ENCODE assay signal across 8 cellular contexts in the genomic region with DNA sequence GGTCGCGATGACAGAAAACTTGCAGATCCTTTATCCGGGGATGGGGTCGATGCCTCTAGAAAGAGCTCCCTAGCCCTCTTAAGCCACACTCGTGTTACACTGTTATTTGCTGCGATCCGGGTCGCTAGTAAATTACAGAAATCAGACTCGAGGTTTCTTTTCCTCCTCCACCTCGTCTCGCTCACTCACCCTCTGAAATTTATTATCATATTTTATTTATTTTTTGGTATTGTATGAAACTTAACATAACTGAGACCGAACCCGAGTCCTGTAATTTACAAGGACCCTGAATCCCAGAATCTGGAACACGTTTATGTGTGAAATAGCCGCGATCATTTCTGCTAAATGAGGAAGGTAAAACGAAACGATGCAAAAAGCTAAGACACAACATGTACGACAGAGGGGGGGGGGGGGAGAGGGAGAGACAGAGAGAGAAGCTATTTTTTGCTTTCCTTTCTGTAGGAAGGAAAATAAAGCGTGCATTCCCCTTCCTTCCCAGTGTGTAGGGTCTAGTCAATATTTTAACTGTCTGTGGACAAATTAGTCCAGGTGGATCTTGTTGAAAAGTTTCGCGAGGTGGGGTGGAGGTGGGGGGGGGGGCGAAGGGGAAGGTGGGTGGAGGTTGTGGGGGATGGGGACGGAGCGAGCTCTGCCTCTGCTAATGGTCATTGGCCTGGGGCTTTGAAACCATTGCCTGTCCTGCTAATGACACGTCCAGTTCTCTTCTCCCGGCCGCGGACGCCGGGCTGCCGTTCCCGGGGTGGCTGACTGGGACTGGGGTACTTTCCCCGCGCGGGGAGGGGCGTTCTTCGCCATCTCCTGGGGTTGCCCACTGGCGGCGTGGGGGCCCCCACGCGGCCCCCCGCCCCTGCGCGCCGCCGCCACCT. TPM values are rescaled to one million over a fixed set of nuclear protein-coding genes. Genes with fewer than 3 reads are reported as not detected.
DNase-seq lines count a peak whose midpoint lies in the region; ATAC-seq and TF ChIP-seq lines count a peak whose summit lies in the region.

No MANE protein-coding gene starts in this region.

- peaks cover 17% of the 10 kb centered on the region; the same call in 1 of the 2 replicates for H3K4me1 ChIP-seq in MM.1S (ENCODE audit: low read length)
- peaks cover 2 to 12% (median 9%) of the 10 kb centered on the region in 4 donors for H3K4me1 ChIP-seq in liver (ENCODE audit: control insufficient read depth in 4 of 4, insufficient read depth in 4 of 4, low read length in 3 of 4)

- TF ChIP-seq RAD21 in liver (IDR thresholded peaks at IDR 0.05) = no peak

- TF ChIP-seq CTCF in GM12865 (IDR thresholded peaks at IDR 0.05; ENCODE audit: insufficient read depth, low read depth, low read length, missing control alignments) (no peak), MM.1S (IDR thresholded peaks at IDR 0.05; ENCODE audit: low read length) (no peak), liver (IDR thresholded peaks at IDR 0.05; ENCODE audit: low read depth, low read length, missing input control) (no peak)

- DNase-seq in GM12865 (ENCODE audit: low read depth) (peak; percentile 56), MM.1S (peak; percentile 42), dermis blood vessel endothelial cell (peak; percentile 63)
- DNase-seq in activated CD4-positive, alpha-beta T cell treated with anti-CD3 and anti-CD28 coated beads, Interleukin-2, amount 50 U/mL, for 1 hour = peak; percentile 46
- DNase-seq in stimulated activated CD4-positive, alpha-beta T cell treated with anti-CD3 and anti-CD28 coated beads, Interleukin-4, amount 100 ng/mL, for 1 hour = peak; percentile 54

- H3K27me3 ChIP-seq in MM.1S (replicated peaks; ENCODE audit: insufficient read depth, low read length) = no peaks in the 10 kb centered on the region
- H3K27me3 ChIP-seq in liver (ENCODE audit: control insufficient read depth in 4 of 4, insufficient read depth in 4 of 4, low read length in 3 of 4) = no peaks in the 10 kb centered on the region

- H3F3A ChIP-seq in MM.1S (ENCODE audit: insufficient read depth, low read length) = peaks cover 28% of the 10 kb centered on the region; the same call in 1 of the 2 replicates

- peak overlapping the region; percentile 88 for H2AFZ ChIP-seq in MM.1S (ENCODE audit: low read length)

- ATAC-seq in GM21447 (IDR thresholded peaks at IDR 0.05; ENCODE audit: unreplicated experiment) = no peak
- no peak for ATAC-seq in HG03571 (IDR thresholded peaks at IDR 0.05; ENCODE audit: unreplicated experiment)

- H3K27ac ChIP-seq in MM.1S (ENCODE audit: low read length) = peak overlapping the region; percentile 68; the same call in 1 of the 2 replicates
- peak overlapping the region; percentile 79 to 95 for H3K27ac ChIP-seq in liver (ENCODE audit: low read depth in 1 of 2, low read length in 2 of 2)

- H3K4me2 ChIP-seq in MM.1S (ENCODE audit: low read depth, low read length) = peak overlapping the region; percentile 71; the same call in 1 of the 2 replicates

- no peaks in the 10 kb centered on the region for H4K20me1 ChIP-seq in MM.1S (ENCODE audit: insufficient read depth, low read length)

- peaks cover 43% of the 10 kb centered on the region for H3K79me2 ChIP-seq in MM.1S (ENCODE audit: low read length)

- no peaks in the 10 kb centered on the region for H3K9me2 ChIP-seq in MM.1S (replicated peaks; ENCODE audit: insufficient read depth, low read length)

- H3K36me3 ChIP-seq in MM.1S (replicated peaks; ENCODE audit: insufficient read depth, low read length) = no peaks in the 10 kb centered on the region
- H3K36me3 ChIP-seq in liver (ENCODE audit: control insufficient read depth in 4 of 4, insufficient read depth in 3 of 4, low read depth in 1 of 4, low read length in 3 of 4) = peaks cover 0 to 1% (median 0%) of the 10 kb centered on the region in 4 donors

- H3K4me3 ChIP-seq in GM12865 (ENCODE audit: low read depth, low read length) = peak overlapping the region; percentile 94
- peak overlapping the region; percentile 84 for H3K4me3 ChIP-seq in MM.1S (ENCODE audit: low read length)
- peak overlapping the region; percentile 80 to 95 (median 95) for H3K4me3 ChIP-seq in liver (ENCODE audit: low read depth in 1 of 3, low read length in 3 of 3)

- peak overlapping the region; percentile 71 for H3K9ac ChIP-seq in MM.1S (ENCODE audit: low read length)
- peak overlapping the region; percentile 68 to 89 for H3K9ac ChIP-seq in liver (ENCODE audit: low read depth in 1 of 2, low read length in 2 of 2)

- WGBS in liver = under 1% methylated on average over 47 of the region's 47 CpGs

- H3K9me3 ChIP-seq in MM.1S (replicated peaks; ENCODE audit: insufficient read depth, low read length) = no peaks in the 10 kb centered on the region
- no peaks in the 10 kb centered on the region for H3K9me3 ChIP-seq in liver (ENCODE audit: control insufficient read depth in 4 of 4, low read length in 3 of 4)

TF ChIP-seq in liver, 16 proteins besides CTCF, POLR2A, EP300 and RAD21:
- TF ChIP-seq YY1 (IDR thresholded peaks at IDR 0.05) (peak; percentile 44), TAF1 (conservative IDR thresholded peaks at IDR 0.05) (peak; percentile 27), FOXA1 (IDR thresholded peaks at IDR 0.05) (no peak)

RNA-seq across cellular contexts. Expression of a gene that starts 1.7 kb away (rescaled TPM):
- total RNA-seq in dermis blood vessel endothelial cell (56.0 and 80.0 TPM in 2 replicates), liver (10 to 100 TPM; 22.5 to 25.1 TPM)
- polyA plus RNA-seq in liver = 10 to 100 TPM in 1 of 2 donors, 1 to 10 TPM in 1; 4.7 to 18.5 TPM
